In genomic region chr16:33059206-33059605, GRCh38 we compare ENCODE assay signal across 25 cellular contexts.
"Had no signal": no experiment of that assay in that cellular context is flagged by ENCODE, and none has a peak within 500 bp of the region (broad histone marks: within the 10 kb centered on the region; RNA-seq: fewer than 3 reads in every experiment).

No MANE protein-coding gene starts in this region.

- H3K36me3 ChIP-seq: colonic mucosa, esophagus squamous epithelium, left ventricle myocardium inferior, lower lobe of right lung, neutrophil, pancreas, thoracic aorta, tibial nerve, upper lobe of left lung had no signal

- H3K4me1 ChIP-seq: colonic mucosa, esophagus squamous epithelium, left ventricle myocardium inferior, lower lobe of right lung, pancreas, tibial nerve, upper lobe of left lung had no signal

- H3K27me3 ChIP-seq: colonic mucosa, pancreas, tibial nerve, upper lobe of left lung had no signal

- ATAC-seq: left colon; lower lobe of right lung; mucosa of descending colon; natural killer cell treated with Interleukin-12 subunit alpha and Interleukin-12 subunit beta and Interleukin-15 and Interleukin-18, amount 100 ng/mL, for 72 hours; pancreas; stimulated activated naive B cell treated with anti-CD40 and anti-IgM and Interleukin-4, amounts not matched to agents 10 μg/mL and 1 μg/mL and 100 μg/mL, for 72 hours had no signal

- H3K9me3 ChIP-seq: colonic mucosa, esophagus squamous epithelium, lower lobe of right lung, neutrophil, pancreas, thoracic aorta, upper lobe of left lung had no signal

- DNase-seq: central memory CD4-positive, alpha-beta T cell; colonic mucosa; effector memory CD4-positive, alpha-beta T cell; erythroblast; esophagus squamous epithelium; foreskin melanocyte; glutamatergic neuron; kidney glomerular epithelial cell; left colon; left ventricle myocardium inferior; naive B cell; stimulated activated CD4-positive, alpha-beta T cell treated with anti-CD3 and anti-CD28 coated beads, Interleukin-15, amount 100 ng/mL, for 24 hours; stimulated activated CD4-positive, alpha-beta T cell treated with anti-CD3 and anti-CD28 coated beads, Interleukin-2, amount 100 ng/mL, for 48 hours; stimulated activated naive B cell treated with anti-CD40 and anti-IgM and Interleukin-4, amounts not matched to agents 10 μg/mL and 1 μg/mL and 100 μg/mL, for 72 hours had no signal

- H3K27ac ChIP-seq: colonic mucosa, esophagus squamous epithelium, left ventricle myocardium inferior, lower lobe of right lung, neutrophil, pancreas, skin epidermis, thoracic aorta, tibial nerve, upper lobe of left lung had no signal

- FAIRE-seq: endometrium, pancreas, urothelium cell line had no signal

- H3K4me3 ChIP-seq: colonic mucosa, esophagus squamous epithelium, left ventricle myocardium inferior, lower lobe of right lung, mucosa of descending colon, pancreas, skin epidermis, thoracic aorta, tibial nerve, upper lobe of left lung had no signal
